Comparison of ENCODE assay signal across 1 cellular context in genomic region chr14:28774764-28775738, GRCh38.
TF ChIP-seq lines count a peak whose summit lies in the region.

No MANE protein-coding gene starts in this region.

TF ChIP-seq in GM23338, 12 proteins besides CTCF, POLR2A, EP300 and RAD21 (continued from another document):
- TF ChIP-seq ZNF462 (CRISPR knock-in tag; IDR thresholded peaks at IDR 0.05) (no peak), EZH2 (IDR thresholded peaks at IDR 0.05; ENCODE audit: low read depth, unreplicated experiment) (peak; percentile 63)
